In genomic region chr4:100609810-100610209, GRCh38 we compare ENCODE assay signal across 23 cellular contexts.
DNase-seq lines count a peak whose midpoint lies in the region; ATAC-seq, FAIRE-seq and TF ChIP-seq lines count a peak whose summit lies in the region.
"Had no signal": no experiment of that assay in that cellular context is flagged by ENCODE, and none has a peak within 500 bp of the region (broad histone marks: within the 10 kb centered on the region; RNA-seq: fewer than 3 reads in every experiment).

No MANE protein-coding gene starts in this region.

- no peaks in the 10 kb centered on the region for H3K9me3 Mint-ChIP-seq in CD4-positive, alpha-beta T cell
- peaks cover 4% of the 10 kb centered on the region; the same call in 1 of the 3 replicates for H3K9me3 Mint-ChIP-seq in GM23338
- H3K9me3 Mint-ChIP-seq: CD4-positive, alpha-beta memory T cell had no signal

- H3K4me2 ChIP-seq in GM23338, result peak overlapping the region; percentile 11; the same call in 1 of the 2 replicates

- no peaks in the 10 kb centered on the region for H3K27me3 Mint-ChIP-seq in CD4-positive, alpha-beta T cell
- no peaks in the 10 kb centered on the region for H3K27me3 Mint-ChIP-seq in GM23338 (ENCODE audit: insufficient read depth, low read depth, poor library complexity)

- H3K36me3 Mint-ChIP-seq in CD4-positive, alpha-beta T cell (ENCODE audit: low read depth), result no peaks in the 10 kb centered on the region
- no peaks in the 10 kb centered on the region for H3K36me3 Mint-ChIP-seq in GM23338 (ENCODE audit: low read depth)
- H3K36me3 Mint-ChIP-seq: CD4-positive, alpha-beta memory T cell had no signal

- intact Hi-C loops in CD4-positive, alpha-beta T cell (cut with DNase I, micrococcal nuclease), result no loop called here
- intact Hi-C loops in A673 (cut with micrococcal nuclease; ENCODE audit: unreplicated experiment), result no loop called here

- no peak for TF ChIP-seq CTCF in CD4-positive, alpha-beta T cell (IDR thresholded peaks at IDR 0.05)
- no peak for TF ChIP-seq CTCF in GM23338 (conservative IDR thresholded peaks at IDR 0.05; ENCODE audit: low read depth in 2 of 2)
- TF ChIP-seq CTCF in A673 (conservative IDR thresholded peaks at IDR 0.05; ENCODE audit: low read depth, low read length), result no peak

- H3K27ac Mint-ChIP-seq in CD4-positive, alpha-beta T cell, result no peak overlapping the region
- no peak overlapping the region for H3K27ac Mint-ChIP-seq in GM23338

- H4K20me1 ChIP-seq in GM23338 (replicated peaks; ENCODE audit: insufficient read depth), result no peaks in the 10 kb centered on the region

- no peak overlapping the region for H3K4me3 Mint-ChIP-seq in CD4-positive, alpha-beta T cell
- H3K4me3 Mint-ChIP-seq in GM23338, result no peak overlapping the region
- H3K4me3 Mint-ChIP-seq: CD4-positive, alpha-beta memory T cell had no signal

- no peak overlapping the region for H2AFZ ChIP-seq in GM23338
- H2AFZ ChIP-seq: GM23248 had no signal

- BruUV-seq in A673 (replicated peaks; lab: Mats Ljungman, UMichigan), result no TSS peak

- H3K36me3 ChIP-seq in GM23338 (ENCODE audit: insufficient read depth) (no peaks in the 10 kb centered on the region), A673 (ENCODE audit: insufficient read depth, low read length, poor library complexity, severe bottlenecking) (no peaks in the 10 kb centered on the region)
- H3K36me3 ChIP-seq: Peyer's patch had no signal

- POLR2A ChIA-PET in CD4-positive, alpha-beta T cell (lab: Charles Lee), result no interaction called here
- POLR2A ChIA-PET in A673 (lab: Charles Lee; ENCODE audit: low non-redundant PET), result no interaction called here

- no peaks in the 10 kb centered on the region for H3F3A ChIP-seq in GM23338 (replicated peaks; ENCODE audit: low read depth)

- peaks cover 14% of the 10 kb centered on the region for H3K4me1 Mint-ChIP-seq in CD4-positive, alpha-beta T cell (ENCODE audit: low read depth)
- H3K4me1 Mint-ChIP-seq in GM23338, result peaks cover 17% of the 10 kb centered on the region

- H3K27me3 ChIP-seq in CD4-positive, alpha-beta T cell (ENCODE audit: control insufficient read depth, insufficient read depth, low read length), result no peaks in the 10 kb centered on the region
- H3K27me3 ChIP-seq in GM23338 (ENCODE audit: insufficient read depth) (no peaks in the 10 kb centered on the region), A673 (replicated peaks; ENCODE audit: insufficient read depth, low read depth, low read length, poor library complexity) (no peaks in the 10 kb centered on the region)
- H3K27me3 ChIP-seq: Peyer's patch had no signal

- no peak overlapping the region for H3K27ac ChIP-seq in CD4-positive, alpha-beta T cell (ENCODE audit: low read depth, low read length)
- H3K27ac ChIP-seq in GM23338 (ENCODE audit: low read depth) (no peak overlapping the region), A673 (ENCODE audit: low read depth, low read length, poor library complexity, severe bottlenecking) (no peak overlapping the region)
- H3K27ac ChIP-seq: GM23248, Peyer's patch had no signal

- ATAC-seq in CD4-positive, alpha-beta T cell (ENCODE audit: poor library complexity), result peak; percentile 37
- no peak for ATAC-seq in GM23338
- peak; percentile 41 for ATAC-seq in HG03565 (IDR thresholded peaks at IDR 0.05; ENCODE audit: unreplicated experiment)
- ATAC-seq: HCT116, Right ventricle myocardium inferior had no signal

- H3K4me3 ChIP-seq in GM23338, result no peak overlapping the region
- no peak overlapping the region for H3K4me3 ChIP-seq in A673 (ENCODE audit: low read depth, low read length, poor library complexity, severe bottlenecking)
- H3K4me3 ChIP-seq: GM23248, Peyer's patch had no signal

- FAIRE-seq in GM19239 (lab: Jason Lieb, UNC), result peak; percentile 64
- FAIRE-seq: A204.1, HTR-8/SVneo had no signal

- no peak for DNase-seq in CD4-positive, alpha-beta T cell
- DNase-seq in GM19239 (ENCODE audit: insufficient read length, low spot score) (no peak), GM23338 (ENCODE audit: low spot score) (no peak), NCI-H1417 treated with DMSO at 0.1 percent for 48 hours (lab: John Stamatoyannopoulos, UW) (no peak), NCI-H446 treated with DMSO at 0.1 percent for 48 hours (lab: John Stamatoyannopoulos, UW) (no peak), A673 (ENCODE audit: low spot score) (no peak)
- no peak for DNase-seq in activated CD8-positive, alpha-beta memory T cell treated with anti-CD3 and anti-CD28 coated beads for 24 hours
- DNase-seq: CD4-positive, alpha-beta memory T cell; DMS153; EL; GM23248; IMR-90; NCI-H1092; NCI-H146; NCI-H2029 treated with DMSO at 0.1 percent for 48 hours; NCI-H2171; NCI-H69; Peyer's patch had no signal

- CTCF ChIA-PET in CD4-positive, alpha-beta T cell (lab: Charles Lee), result no interaction called here
- CTCF ChIA-PET in A673 (lab: Charles Lee), result no interaction called here

- H3K4me1 ChIP-seq in GM23338 (ENCODE audit: insufficient read depth) (peaks cover 10% of the 10 kb centered on the region; the same call in 1 of the 2 replicates), A673 (ENCODE audit: insufficient read depth, low read length, poor library complexity, severe bottlenecking) (no peaks in the 10 kb centered on the region)
- H3K4me1 ChIP-seq: Peyer's patch had no signal

- no peaks in the 10 kb centered on the region for H3K9me3 ChIP-seq in CD4-positive, alpha-beta T cell (ENCODE audit: control insufficient read depth, low read length)
- no peaks in the 10 kb centered on the region for H3K9me3 ChIP-seq in A673 (ENCODE audit: low read depth, low read length, poor library complexity, severe bottlenecking)
- H3K9me3 ChIP-seq: Peyer's patch had no signal

- no peaks in the 10 kb centered on the region for H3K79me2 ChIP-seq in GM23338 (replicated peaks; ENCODE audit: insufficient read depth)

- 0 out of 2 replicates have a peak, but pooled peaks cover 3% of the 10 kb centered on the region for H3K9me2 ChIP-seq in GM23338 (ENCODE audit: insufficient read depth)

TF ChIP-seq in GM23338, 12 proteins besides CTCF, POLR2A, EP300 and RAD21:
- TF ChIP-seq ETS1 (IDR thresholded peaks at IDR 0.05) (no peak), ZNF331 (CRISPR knock-in tag; IDR thresholded peaks at IDR 0.05; ENCODE audit: low read depth) (no peak), EZH2 (IDR thresholded peaks at IDR 0.05; ENCODE audit: low read depth, unreplicated experiment) (no peak), JUNB (IDR thresholded peaks at IDR 0.05; ENCODE audit: unreplicated experiment) (no peak), REST (IDR thresholded peaks at IDR 0.05; ENCODE audit: unreplicated experiment) (no peak)
TF ChIP-seq in GM23338: peak in this region for 0.
